ENCODE assay signal across 34 cellular contexts in the genomic region with DNA sequence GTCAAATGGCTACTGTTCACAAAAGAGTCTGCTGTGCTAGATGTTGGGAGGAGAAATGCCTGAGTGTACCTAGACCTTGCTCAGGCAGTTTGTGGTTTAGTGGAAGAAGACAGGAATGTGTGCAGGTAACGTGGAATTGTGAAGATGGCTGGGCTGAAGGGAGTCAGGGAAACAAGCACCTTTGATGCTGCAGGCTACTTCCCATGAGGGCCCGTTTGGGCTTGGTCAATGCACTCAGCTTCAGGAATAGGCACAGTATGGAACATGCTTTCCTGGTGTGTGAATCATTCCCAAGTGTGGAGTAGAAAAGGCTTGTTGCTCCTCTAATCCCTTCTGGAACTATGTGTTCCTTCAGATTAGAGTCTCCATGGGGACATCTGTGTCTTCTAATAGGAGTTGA.
"Had no signal": no experiment of that assay in that cellular context is flagged by ENCODE, and none has a peak within 500 bp of the region (broad histone marks: within the 10 kb centered on the region; RNA-seq: fewer than 3 reads in every experiment).

No MANE protein-coding gene starts in this region.

- ATAC-seq: activated CD8-positive, alpha-beta T cell treated with anti-CD3 and anti-CD28 coated beads for 36 hours; activated naive CD4-positive, alpha-beta T cell treated with anti-CD3 and anti-CD28 coated beads, Interleukin-2, amount 50 U/mL, for 72 hours; activated T-cell treated with anti-CD3 and anti-CD28 coated beads, Interleukin-2, amount 50 U/mL, for 4 hours; activated T-cell treated with anti-CD3 and anti-CD28 coated beads, Interleukin-2, amount 50 U/mL, for 72 hours; activated T-helper 17 cell treated with anti-CD3 and anti-CD28 coated beads, Interleukin-2, amount 50 U/mL, for 72 hours; body of pancreas had no signal

- H3K27ac ChIP-seq: adrenal gland, body of pancreas, brain microvascular endothelial cell, breast epithelium, VCaP had no signal

- H3K36me3 ChIP-seq: adrenal gland, brain microvascular endothelial cell, breast epithelium had no signal

- H3K27me3 ChIP-seq: adrenal gland, body of pancreas, brain microvascular endothelial cell, breast epithelium had no signal

- DNase-seq: activated B cell treated with CpG ODN at 0.5 μM for 24 hours; activated CD4-positive, alpha-beta memory T cell treated with anti-CD3 and anti-CD28 coated beads for 36 hours; activated CD4-positive, alpha-beta T cell treated with anti-CD3 and anti-CD28 coated beads for 4 hours; activated CD4-positive, alpha-beta T cell treated with anti-CD3 and anti-CD28 coated beads, Interleukin-2, amount 10 ng/mL, durations not matched to agents 24 days and 14 days; activated CD4-positive, alpha-beta T cell treated with anti-CD3 and anti-CD28 coated beads, Interleukin-2, amount 50 U/mL, for 1 hour; activated CD4-positive, alpha-beta T cell treated with anti-CD3 and anti-CD28 coated beads, Interleukin-2, amount 50 U/mL, for 4 hours; activated CD4-positive, CD25-positive, alpha-beta regulatory T cell treated with anti-CD3 and anti-CD28 coated beads, Interleukin-2, amount 50 U/mL, for 72 hours; activated CD8-positive, alpha-beta memory T cell treated with anti-CD3 and anti-CD28 coated beads, Interleukin-2, amount 50 U/mL, for 4 hours; activated CD8-positive, alpha-beta T cell treated with anti-CD3 and anti-CD28 coated beads for 36 hours; activated effector memory CD4-positive, alpha-beta T cell treated with anti-CD3 and anti-CD28 coated beads, Interleukin-2, amount 50 U/mL, for 16 hours; activated gamma-delta T cell treated with Interleukin-2 at 50 U/mL for 16 hours; activated naive CD4-positive, alpha-beta T cell; activated naive CD4-positive, alpha-beta T cell treated with anti-CD3 and anti-CD28 coated beads for 36 hours; activated naive CD4-positive, alpha-beta T cell treated with anti-CD3 and anti-CD28 coated beads, Interleukin-2, amount 50 U/mL, for 16 hours; activated naive CD8-positive, alpha-beta T cell treated with anti-CD3 and anti-CD28 coated beads for 36 hours; activated T-cell treated with anti-CD3 and anti-CD28 coated beads for 4 hours; activated T-cell treated with anti-CD3 and anti-CD28 coated beads, Interleukin-2, amount 50 U/mL, for 1 hour; activated T-cell treated with anti-CD3 and anti-CD28 coated beads, Interleukin-2, amount 50 U/mL, for 4 hours; activated T-cell treated with anti-CD3 and anti-CD28 coated beads, Interleukin-2, amount 50 U/mL, for 72 hours; adrenal gland; amniotic stem cell; aorta; body of pancreas; brain microvascular endothelial cell; central memory CD4-positive, alpha-beta T cell; T-helper 1 cell; T-helper 2 cell; T-helper 9 cell had no signal

- H3K4me3 ChIP-seq: adrenal gland, body of pancreas, breast epithelium had no signal

- H3K9me3 ChIP-seq: adrenal gland, body of pancreas, breast epithelium had no signal

- H3K4me1 ChIP-seq: adrenal gland, body of pancreas, breast epithelium had no signal

- FAIRE-seq: astrocyte, TTC549 had no signal
